Comparison of ENCODE assay signal across 2 cellular contexts in genomic region chr14:67357583-67358354, GRCh38.
TF ChIP-seq lines count a peak whose summit lies in the region.

No MANE protein-coding gene starts in this region.

TF ChIP-seq in IMR-90, 13 proteins besides CTCF, POLR2A, EP300 and RAD21:
- TF ChIP-seq RCOR1 (IDR thresholded peaks at IDR 0.05; ENCODE audit: insufficient replicate concordance, low read length) (no peak), USF2 (IDR thresholded peaks at IDR 0.05; ENCODE audit: low read depth, low read length) (no peak), SMC3 (IDR thresholded peaks at IDR 0.05; ENCODE audit: low read depth, low read length) (no peak), NFE2L2 (IDR thresholded peaks at IDR 0.05; ENCODE audit: low read depth, low read length) (no peak), CHD1 (IDR thresholded peaks at IDR 0.05; ENCODE audit: low read depth, low read length) (no peak), ELK1 (IDR thresholded peaks at IDR 0.05; ENCODE audit: borderline replicate concordance, low read depth, low read length) (no peak), RFX5 (IDR thresholded peaks at IDR 0.05; ENCODE audit: low read depth, low read length) (no peak), MAZ (IDR thresholded peaks at IDR 0.05; ENCODE audit: borderline replicate concordance, low read depth, low read length) (no peak), CEBPB (IDR thresholded peaks at IDR 0.05; ENCODE audit: low read depth, low read length) (no peak), MXI1 (IDR thresholded peaks at IDR 0.05; ENCODE audit: borderline replicate concordance, low read depth, low read length) (no peak), MAFK (IDR thresholded peaks at IDR 0.05; ENCODE audit: low read depth, low read length) (no peak), FOS (IDR thresholded peaks at IDR 0.05; ENCODE audit: low read depth, low read length) (no peak), BHLHE40 (IDR thresholded peaks at IDR 0.05; ENCODE audit: low read depth, low read length) (no peak)

TF ChIP-seq in K562, 482 proteins besides CTCF, POLR2A, EP300 and RAD21 (continues in another document):
- TF ChIP-seq GTF2B (IDR thresholded peaks at IDR 0.05; ENCODE audit: extremely low read depth, insufficient read length) (no peak), TCFL5 (CRISPR knock-in tag; conservative IDR thresholded peaks at IDR 0.05) (no peak), WHSC1 (IDR thresholded peaks at IDR 0.05; ENCODE audit: low read length) (no peak), RNF2 (IDR thresholded peaks at IDR 0.05) (no peak), ELK3 (CRISPR knock-in tag; IDR thresholded peaks at IDR 0.05) (no peak), CBFA2T3 (IDR thresholded peaks at IDR 0.05) (0 out of 2 replicates have a peak, but pooled peaks have one; percentile 15), NCOA2 (IDR thresholded peaks at IDR 0.05; ENCODE audit: partially characterized antibody in 2 of 2) (no peak), ZBTB7A (IDR thresholded peaks at IDR 0.05; ENCODE audit: borderline replicate concordance, control insufficient read depth, low read depth, low read length) (peak; percentile 92), SMARCA4 (IDR thresholded peaks at IDR 0.05) (0 out of 2 replicates have a peak, but pooled peaks have one; percentile 22), MCM2 (IDR thresholded peaks at IDR 0.05; ENCODE audit: low read depth) (no peak), ZNF224 (CRISPR knock-in tag; IDR thresholded peaks at IDR 0.05) (no peak), TEAD4 (IDR thresholded peaks at IDR 0.05; ENCODE audit: low read length) (0 out of 2 replicates have a peak, but pooled peaks have one; percentile 17), TEAD4 (CRISPR knock-in tag; IDR thresholded peaks at IDR 0.05; ENCODE audit: borderline replicate concordance) (no peak), NFIC (IDR thresholded peaks at IDR 0.05) (peak; percentile 57), CREB3 (tag; conservative IDR thresholded peaks at IDR 0.05; ENCODE audit: low read depth) (no peak), ZNF140 (CRISPR knock-in tag; IDR thresholded peaks at IDR 0.05) (no peak), AFF1 (IDR thresholded peaks at IDR 0.05; ENCODE audit: low read depth in 1 of 2, partially characterized antibody in 2 of 2) (peak in 1 of 2 experiments; percentile 23), PHF8 (IDR thresholded peaks at IDR 0.05; ENCODE audit: borderline replicate concordance, low read length) (no peak), YY1 (IDR thresholded peaks at IDR 0.05; ENCODE audit: borderline replicate concordance in 1 of 3, control insufficient read depth in 1 of 3, extremely low read depth in 1 of 3, insufficient read depth in 3 of 3, insufficient read length in 1 of 3, insufficient replicate concordance in 2 of 3, low read depth in 1 of 3, low read length in 2 of 3) (peak in 1 of 3 experiments; percentile 63), CEBPZ (IDR thresholded peaks at IDR 0.05; ENCODE audit: borderline replicate concordance, low read depth, low read length) (no peak), C11orf30 (IDR thresholded peaks at IDR 0.05; ENCODE audit: low read depth) (peak; percentile 67), ZNF79 (CRISPR knock-in tag; IDR thresholded peaks at IDR 0.05; ENCODE audit: low read depth) (no peak), TFAM (CRISPR knock-in tag; conservative IDR thresholded peaks at IDR 0.05) (no peak), EGR1 (conservative IDR thresholded peaks at IDR 0.05) (peak; percentile 93), LEF1 (IDR thresholded peaks at IDR 0.05) (no peak), SMARCE1 (IDR thresholded peaks at IDR 0.05) (0 out of 2 replicates have a peak, but pooled peaks have one; percentile 13), SETDB1 (IDR thresholded peaks at IDR 0.05; ENCODE audit: low read length) (no peak), ZFP30 (CRISPR knock-in tag; IDR thresholded peaks at IDR 0.05; ENCODE audit: borderline replicate concordance) (no peak), ZNF282 (CRISPR knock-in tag; IDR thresholded peaks at IDR 0.05) (no peak), MAFK (IDR thresholded peaks at IDR 0.05; ENCODE audit: low read length) (no peak), MXI1 (IDR thresholded peaks at IDR 0.05; ENCODE audit: low read depth, low read length) (no peak), CHAMP1 (IDR thresholded peaks at IDR 0.05) (no peak), HMBOX1 (IDR thresholded peaks at IDR 0.05) (peak; percentile 57; the same call in 1 of the 2 replicates), CBX2 (IDR thresholded peaks at IDR 0.05; ENCODE audit: insufficient read depth, low read length, poor library complexity, severe bottlenecking) (no peak), ILF3 (IDR thresholded peaks at IDR 0.05; ENCODE audit: borderline replicate concordance) (no peak), RBBP5 (IDR thresholded peaks at IDR 0.05; ENCODE audit: borderline replicate concordance, insufficient read depth, low read length, poor library complexity, severe bottlenecking) (peak; percentile 45), JUND (IDR thresholded peaks at IDR 0.05; ENCODE audit: borderline replicate concordance, low read depth, low read length) (peak; percentile 73; the same call in 1 of the 2 replicates), JUND (tag; IDR thresholded peaks at IDR 0.05; ENCODE audit: borderline replicate concordance, low read depth, low read length) (peak; percentile 26; the same call in 1 of the 3 replicates), CBX5 (IDR thresholded peaks at IDR 0.05; ENCODE audit: borderline replicate concordance, low read depth) (no peak), ZBTB34 (CRISPR knock-in tag; IDR thresholded peaks at IDR 0.05) (no peak), FOSL1 (tag; conservative IDR thresholded peaks at IDR 0.05) (peak; percentile 61)
